ENCODE assay signal across 13 cellular contexts in genomic region chr18:61854578-61854977, GRCh38. TPM values are rescaled to one million over a fixed set of nuclear protein-coding genes. Genes with fewer than 3 reads are reported as not detected.
DNase-seq lines count a peak whose midpoint lies in the region; ATAC-seq and TF ChIP-seq lines count a peak whose summit lies in the region.
"Had no signal": no experiment of that assay in that cellular context is flagged by ENCODE, and none has a peak within 500 bp of the region (broad histone marks: within the 10 kb centered on the region; RNA-seq: fewer than 3 reads in every experiment).

No MANE protein-coding gene starts in this region.

- no peaks in the 10 kb centered on the region for H3K9me3 Mint-ChIP-seq in activated naive CD8-positive, alpha-beta T cell treated with anti-CD3 and anti-CD28 coated beads, Interleukin-2, amount 50 U/mL, for 24 hours
- no peaks in the 10 kb centered on the region for H3K9me3 Mint-ChIP-seq in activated naive CD4-positive, alpha-beta T cell treated with anti-CD3 and anti-CD28 coated beads for 36 hours
- no peaks in the 10 kb centered on the region for H3K9me3 Mint-ChIP-seq in activated T-cell treated with anti-CD3 and anti-CD28 coated beads, Interleukin-2, amount 50 U/mL, for 24 hours
- H3K9me3 Mint-ChIP-seq: activated naive CD4-positive, alpha-beta T cell treated with anti-CD3 and anti-CD28 coated beads, Interleukin-2, amount 10 ng/mL, durations not matched to agents 7 days and 5 days; CD4-positive, alpha-beta T cell had no signal

- DNase-seq in NCI-H1092 (lab: John Stamatoyannopoulos, UW) (peak; percentile 74), NCI-H510A treated with DMSO at 0.1 percent for 48 hours (lab: John Stamatoyannopoulos, UW) (peak; percentile 90), epithelial cell of esophagus (ENCODE audit: low read depth) (peak; percentile 72), pons (ENCODE audit: low spot score) (peak; percentile 67)
- DNase-seq in activated naive CD8-positive, alpha-beta T cell treated with anti-CD3 and anti-CD28 coated beads, Interleukin-2, amount 50 U/mL, for 24 hours: no peak
- DNase-seq in activated naive CD4-positive, alpha-beta T cell treated with anti-CD3 and anti-CD28 coated beads for 36 hours: no peak
- DNase-seq in activated T-cell treated with anti-CD3 and anti-CD28 coated beads, Interleukin-2, amount 50 U/mL, for 24 hours: no peak
- DNase-seq: activated naive CD4-positive, alpha-beta T cell treated with anti-CD3 and anti-CD28 coated beads, Interleukin-2, amount 10 ng/mL, durations not matched to agents 7 days and 5 days; CD4-positive, alpha-beta T cell; cortex of kidney; Kasumi-1; NCI-H82 had no signal

- no peak overlapping the region for H3K27ac Mint-ChIP-seq in activated naive CD8-positive, alpha-beta T cell treated with anti-CD3 and anti-CD28 coated beads, Interleukin-2, amount 50 U/mL, for 24 hours
- no peak overlapping the region for H3K27ac Mint-ChIP-seq in activated naive CD4-positive, alpha-beta T cell treated with anti-CD3 and anti-CD28 coated beads for 36 hours
- no peak overlapping the region for H3K27ac Mint-ChIP-seq in activated T-cell treated with anti-CD3 and anti-CD28 coated beads, Interleukin-2, amount 50 U/mL, for 24 hours
- H3K27ac Mint-ChIP-seq: activated naive CD4-positive, alpha-beta T cell treated with anti-CD3 and anti-CD28 coated beads, Interleukin-2, amount 10 ng/mL, durations not matched to agents 7 days and 5 days; CD4-positive, alpha-beta T cell had no signal

- no peak for TF ChIP-seq CTCF in epithelial cell of esophagus (IDR thresholded peaks at IDR 0.05; ENCODE audit: insufficient read depth, low read depth, low read length, missing control alignments)

- no peak overlapping the region for H3K4me3 Mint-ChIP-seq in activated naive CD8-positive, alpha-beta T cell treated with anti-CD3 and anti-CD28 coated beads, Interleukin-2, amount 50 U/mL, for 24 hours
- H3K4me3 Mint-ChIP-seq in activated naive CD4-positive, alpha-beta T cell treated with anti-CD3 and anti-CD28 coated beads for 36 hours: no peak overlapping the region
- H3K4me3 Mint-ChIP-seq in activated T-cell treated with anti-CD3 and anti-CD28 coated beads, Interleukin-2, amount 50 U/mL, for 24 hours: no peak overlapping the region
- H3K4me3 Mint-ChIP-seq: activated naive CD4-positive, alpha-beta T cell treated with anti-CD3 and anti-CD28 coated beads, Interleukin-2, amount 10 ng/mL, durations not matched to agents 7 days and 5 days; CD4-positive, alpha-beta T cell had no signal

- intact Hi-C loops in activated naive CD4-positive, alpha-beta T cell treated with anti-CD3 and anti-CD28 coated beads for 36 hours (cut with micrococcal nuclease): no loop called here

- H3K27me3 Mint-ChIP-seq in activated naive CD8-positive, alpha-beta T cell treated with anti-CD3 and anti-CD28 coated beads, Interleukin-2, amount 50 U/mL, for 24 hours: peaks cover 3% of the 10 kb centered on the region
- peaks cover 7% of the 10 kb centered on the region for H3K27me3 Mint-ChIP-seq in activated naive CD4-positive, alpha-beta T cell treated with anti-CD3 and anti-CD28 coated beads for 36 hours (ENCODE audit: low read depth)
- peaks cover 3% of the 10 kb centered on the region for H3K27me3 Mint-ChIP-seq in activated T-cell treated with anti-CD3 and anti-CD28 coated beads, Interleukin-2, amount 50 U/mL, for 24 hours

- no peaks in the 10 kb centered on the region for H3K36me3 Mint-ChIP-seq in activated naive CD8-positive, alpha-beta T cell treated with anti-CD3 and anti-CD28 coated beads, Interleukin-2, amount 50 U/mL, for 24 hours (ENCODE audit: low read depth)
- no peaks in the 10 kb centered on the region for H3K36me3 Mint-ChIP-seq in activated naive CD4-positive, alpha-beta T cell treated with anti-CD3 and anti-CD28 coated beads for 36 hours (ENCODE audit: low read depth)
- no peaks in the 10 kb centered on the region for H3K36me3 Mint-ChIP-seq in activated T-cell treated with anti-CD3 and anti-CD28 coated beads, Interleukin-2, amount 50 U/mL, for 24 hours (ENCODE audit: low read depth)
- H3K36me3 Mint-ChIP-seq: activated naive CD4-positive, alpha-beta T cell treated with anti-CD3 and anti-CD28 coated beads, Interleukin-2, amount 10 ng/mL, durations not matched to agents 7 days and 5 days had no signal

- no peak overlapping the region for H3K4me3 ChIP-seq in epithelial cell of esophagus (ENCODE audit: low read length)

- no peaks in the 10 kb centered on the region for H3K4me1 Mint-ChIP-seq in activated naive CD8-positive, alpha-beta T cell treated with anti-CD3 and anti-CD28 coated beads, Interleukin-2, amount 50 U/mL, for 24 hours
- no peaks in the 10 kb centered on the region for H3K4me1 Mint-ChIP-seq in activated naive CD4-positive, alpha-beta T cell treated with anti-CD3 and anti-CD28 coated beads for 36 hours (ENCODE audit: low read depth)
- no peaks in the 10 kb centered on the region for H3K4me1 Mint-ChIP-seq in activated T-cell treated with anti-CD3 and anti-CD28 coated beads, Interleukin-2, amount 50 U/mL, for 24 hours (ENCODE audit: low read depth)
- H3K4me1 Mint-ChIP-seq: activated naive CD4-positive, alpha-beta T cell treated with anti-CD3 and anti-CD28 coated beads, Interleukin-2, amount 10 ng/mL, durations not matched to agents 7 days and 5 days had no signal

- no peak for ATAC-seq in activated naive CD8-positive, alpha-beta T cell treated with anti-CD3 and anti-CD28 coated beads, Interleukin-2, amount 50 U/mL, for 24 hours
- ATAC-seq: sciatic nerve had no signal

- CTCF ChIA-PET in activated naive CD4-positive, alpha-beta T cell treated with anti-CD3 and anti-CD28 coated beads for 36 hours (lab: Charles Lee): interaction anchor here (0.8 kb wide), 1 partner anchor 274 kb away, joined by 3 read pairs; no protein-coding TSS in a partner anchor

RNA-seq across cellular contexts. Expression of gene RNF152, which starts 38.2 kb away (rescaled TPM):
- total RNA-seq in activated naive CD4-positive, alpha-beta T cell treated with anti-CD3 and anti-CD28 coated beads for 36 hours: under 1 TPM; 0.10 to 0.17 TPM

Comparison
In these comparisons a context has a peak if more than half of its experiments do, and no peak if none do; other contexts are left out.
1. DNase-seq: peak in NCI-H1092 (single experiment), NCI-H510A treated with DMSO at 0.1 percent for 48 hours (single experiment), epithelial cell of esophagus (single experiment) and pons (single experiment); none in activated naive CD8-positive, alpha-beta T cell treated with anti-CD3 and anti-CD28 coated beads, Interleukin-2, amount 50 U/mL, for 24 hours (single experiment), activated naive CD4-positive, alpha-beta T cell treated with anti-CD3 and anti-CD28 coated beads for 36 hours (single experiment) and activated T-cell treated with anti-CD3 and anti-CD28 coated beads, Interleukin-2, amount 50 U/mL, for 24 hours (single experiment).